ENCODE assay signal across 19 cellular contexts in genomic region chr15:68570974-68571373, GRCh38. TPM values are rescaled to one million over a fixed set of nuclear protein-coding genes. Genes with fewer than 3 reads are reported as not detected.
DNase-seq lines count a peak whose midpoint lies in the region; ATAC-seq, FAIRE-seq and TF ChIP-seq lines count a peak whose summit lies in the region.
"Had no signal": no experiment of that assay in that cellular context is flagged by ENCODE, and none has a peak within 500 bp of the region (broad histone marks: within the 10 kb centered on the region; RNA-seq: fewer than 3 reads in every experiment).

No MANE protein-coding gene starts in this region.

- H2BK20ac ChIP-seq in H1 (ENCODE audit: low read length) = no peak overlapping the region

- H3K9ac ChIP-seq in Karpas-422 (ENCODE audit: low read length) = peak overlapping the region; percentile 6; the same call in 1 of the 2 replicates
- H3K9ac ChIP-seq in H1 (replicated peaks in 1 of 4; ENCODE audit: extremely low read depth in 1 of 4, low read depth in 3 of 4, low read length in 3 of 4) = no peak overlapping the region
- H3K9ac ChIP-seq in neural progenitor cell = no peak overlapping the region
- H3K9ac ChIP-seq: GM23248 had no signal

- CTCF ChIA-PET in H1 (lab: Charles Lee; ENCODE audit: partially characterized antibody) = interaction anchor here (1.0 to 6.5 kb wide), 11 partner anchors 9 to 104 kb away, joined by 3 to 42 read pairs (median 9); no protein-coding TSS in a partner anchor

- no peak overlapping the region for H2AFZ ChIP-seq in Karpas-422 (ENCODE audit: low read length)
- no peak overlapping the region for H2AFZ ChIP-seq in H1 (ENCODE audit: low read length)
- H2AFZ ChIP-seq in neural progenitor cell (replicated peaks) = no peak overlapping the region
- H2AFZ ChIP-seq: GM23248 had no signal

- no peaks in the 10 kb centered on the region for H3K27me3 ChIP-seq in Karpas-422 (ENCODE audit: low read length)
- no peaks in the 10 kb centered on the region; a peak in 2 of 7 replicates for H3K27me3 ChIP-seq in H1 (replicated peaks in 1 of 4; ENCODE audit: control insufficient read depth in 3 of 4, extremely low read depth in 1 of 4, insufficient read depth in 3 of 4, low read length in 3 of 4)
- H3K27me3 ChIP-seq in neural progenitor cell = no peaks in the 10 kb centered on the region

- H3K4me2 ChIP-seq in Karpas-422 (ENCODE audit: low read depth, low read length, poor library complexity, severe bottlenecking) = peak overlapping the region; percentile 79
- no peak overlapping the region for H3K4me2 ChIP-seq in H1 (ENCODE audit: insufficient read depth in 1 of 2, low read depth in 2 of 2, low read length in 2 of 2)
- no peak overlapping the region for H3K4me2 ChIP-seq in neural progenitor cell

- no peak overlapping the region for H3K14ac ChIP-seq in H1 (ENCODE audit: insufficient read length)

- H4K20me1 ChIP-seq in Karpas-422 (ENCODE audit: insufficient read depth, low read depth, low read length) (no peaks in the 10 kb centered on the region), H1 (replicated peaks in 1 of 2; ENCODE audit: control insufficient read depth in 1 of 2, insufficient read depth in 2 of 2, low read length in 2 of 2) (no peaks in the 10 kb centered on the region), neural progenitor cell (ENCODE audit: low read depth) (no peaks in the 10 kb centered on the region)

- H3K9me3 ChIP-seq in Karpas-422 (ENCODE audit: low read length) = no peaks in the 10 kb centered on the region
- no peaks in the 10 kb centered on the region for H3K9me3 ChIP-seq in H1 (ENCODE audit: insufficient read depth in 2 of 2, low read depth in 1 of 2, low read length in 1 of 2)
- no peaks in the 10 kb centered on the region for H3K9me3 ChIP-seq in neural progenitor cell (ENCODE audit: low read depth)

- H2BK5ac ChIP-seq in H1 (ENCODE audit: low read depth, low read length) = 0 out of 2 replicates have a peak overlapping the region, but pooled peaks have one; percentile 38

- no peak overlapping the region for H3K23ac ChIP-seq in H1 (ENCODE audit: insufficient read length)

- peaks cover 65% of the 10 kb centered on the region for H3K4me1 Mint-ChIP-seq in neural progenitor cell
- H3K4me1 Mint-ChIP-seq: CD4-positive, alpha-beta memory T cell had no signal

- no peak for ATAC-seq in GM18511 (IDR thresholded peaks at IDR 0.05; ENCODE audit: unreplicated experiment)

- H2AK5ac ChIP-seq in H1 (ENCODE audit: low read depth, low read length) = no peak overlapping the region

- H3K79me2 ChIP-seq in Karpas-422 (ENCODE audit: low read length) = no peaks in the 10 kb centered on the region
- no peaks in the 10 kb centered on the region for H3K79me2 ChIP-seq in H1 (ENCODE audit: control insufficient read depth in 1 of 2, insufficient read depth in 2 of 2, low read length in 2 of 2)
- H3K79me2 ChIP-seq in neural progenitor cell (ENCODE audit: low read depth) = no peaks in the 10 kb centered on the region

- no peak overlapping the region for H3K4ac ChIP-seq in H1 (replicated peaks; ENCODE audit: insufficient read length, low read depth, low read length)

- H2BK120ac ChIP-seq in H1 (replicated peaks; ENCODE audit: low read depth, low read length) = no peak overlapping the region

- no peak overlapping the region for H4K8ac ChIP-seq in H1 (ENCODE audit: extremely low read depth, insufficient read depth, low read length)

- no peak for TF ChIP-seq CTCF in H1 (IDR thresholded peaks at IDR 0.05; ENCODE audit: control extremely low read depth in 1 of 3, insufficient read depth in 1 of 3, low read depth in 1 of 3, low read length in 3 of 3)
- no peak for TF ChIP-seq CTCF in neural progenitor cell (IDR thresholded peaks at IDR 0.05)

- no peak for TF ChIP-seq EP300 in H1 (IDR thresholded peaks at IDR 0.05; ENCODE audit: borderline replicate concordance in 1 of 2, low read depth in 2 of 2, low read length in 2 of 2)

- H3F3A ChIP-seq in neural progenitor cell (ENCODE audit: low read depth) = peaks cover 18% of the 10 kb centered on the region

- H3K36me3 ChIP-seq in Karpas-422 (ENCODE audit: insufficient read depth, low read length) (no peaks in the 10 kb centered on the region), H1 (ENCODE audit: control insufficient read depth in 2 of 4, insufficient read depth in 4 of 4, low read length in 3 of 4) (no peaks in the 10 kb centered on the region), neural progenitor cell (no peaks in the 10 kb centered on the region)

- H2BK15ac ChIP-seq in H1 (ENCODE audit: low read length) = no peak overlapping the region

- POLR2A ChIA-PET in H1 (lab: Charles Lee; ENCODE audit: partially characterized antibody) = interaction anchor here (5.0 kb wide), 1 partner anchor 10 kb away, joined by 31 read pairs; no protein-coding TSS in a partner anchor

- H3K4me3 ChIP-seq in Karpas-422 (ENCODE audit: low read length) (no peak overlapping the region), H1 (ENCODE audit: extremely low read depth in 1 of 4, insufficient read depth in 2 of 4, low read depth in 3 of 4, low read length in 4 of 4) (no peak overlapping the region), neural progenitor cell (no peak overlapping the region)
- H3K4me3 ChIP-seq: GM23248 had no signal

- H2BK12ac ChIP-seq in H1 (ENCODE audit: low read depth, low read length) = no peak overlapping the region; the same call in 1 of the 2 replicates

- 56% methylated on average over 1 of the region's 1 CpG; no CpG with 5 or more reads in 1 of the 2 experiments for WGBS in H1 (ENCODE audit: extremely low coverage in 1 of 2, insufficient coverage in 1 of 2, insufficient read length in 1 of 2, insufficient replicate concordance in 2 of 2, low coverage in 1 of 2, low lambda C conversion rate in 2 of 2, missing lambda C conversion rate in 1 of 2), 2 experiments

- no peaks in the 10 kb centered on the region for H3K79me1 ChIP-seq in H1 (ENCODE audit: low read depth, low read length)

- H3K27ac ChIP-seq in Karpas-422 (ENCODE audit: low read length) (peak overlapping the region; percentile 86; the same call in 1 of the 2 replicates), H1 (ENCODE audit: low read depth, low read length) (no peak overlapping the region), neural progenitor cell (no peak overlapping the region)
- H3K27ac ChIP-seq: GM23248 had no signal

- peak overlapping the region; percentile 92 for H3K27ac Mint-ChIP-seq in neural progenitor cell
- H3K27ac Mint-ChIP-seq: CD4-positive, alpha-beta memory T cell had no signal

- H3K27me3 Mint-ChIP-seq in neural progenitor cell (ENCODE audit: insufficient read depth, low read depth) = peaks cover 18% of the 10 kb centered on the region

- H3K56ac ChIP-seq in H1 (replicated peaks; ENCODE audit: insufficient read length, low read depth, low read length) = no peak overlapping the region

- peak; percentile 36 for FAIRE-seq in H1 (lab: Jason Lieb, UNC)
- FAIRE-seq: GM12891, GM18507, H54 had no signal

- H3K36me3 Mint-ChIP-seq in neural progenitor cell = no peaks in the 10 kb centered on the region
- H3K36me3 Mint-ChIP-seq: CD4-positive, alpha-beta memory T cell had no signal

- H3K4me1 ChIP-seq in Karpas-422 (ENCODE audit: low read length) (peaks cover 52% of the 10 kb centered on the region), H1 (replicated peaks in 1 of 4; ENCODE audit: control insufficient read depth in 3 of 4, insufficient read depth in 4 of 4, low read length in 3 of 4) (peaks cover 18 to 52% (median 25%) of the 10 kb centered on the region in 4 experiments), neural progenitor cell (peaks cover 27% of the 10 kb centered on the region)

- no peak overlapping the region for H3K4me3 Mint-ChIP-seq in neural progenitor cell
- H3K4me3 Mint-ChIP-seq: CD4-positive, alpha-beta memory T cell had no signal

- no peak for DNase-seq in Karpas-422
- DNase-seq in H1 (ENCODE audit: low read depth in 1 of 2, low spot score in 2 of 2) = no peak
- DNase-seq in neural progenitor cell (ENCODE audit: low spot score) = no peak
- no peak for DNase-seq in activated CD4-positive, CD25-positive, alpha-beta regulatory T cell (lab: John Stamatoyannopoulos, UW)
- DNase-seq in activated naive CD4-positive, alpha-beta T cell (lab: John Stamatoyannopoulos, UW) = no peak
- DNase-seq: C1 segment of cervical spinal cord; Calu3; CD4-positive, alpha-beta memory T cell; COR-L47; DMS53; DMS79 treated with DMSO at 0.1 percent for 48 hours; GF-D8; GM23248; HCEC 1CT had no signal

- no peak overlapping the region for H4K91ac ChIP-seq in H1 (replicated peaks; ENCODE audit: insufficient read length, low read length)

- H3K9me3 Mint-ChIP-seq in neural progenitor cell = no peaks in the 10 kb centered on the region
- H3K9me3 Mint-ChIP-seq: CD4-positive, alpha-beta memory T cell had no signal

- no peak overlapping the region for H4K5ac ChIP-seq in H1 (ENCODE audit: insufficient read length, low read depth, low read length)

- no peaks in the 10 kb centered on the region for H3K9me2 ChIP-seq in Karpas-422 (replicated peaks; ENCODE audit: insufficient read depth, low read length)

- TF ChIP-seq POLR2A in H1 (IDR thresholded peaks at IDR 0.05; ENCODE audit: control extremely low read depth in 1 of 2, low read depth in 2 of 2, low read length in 2 of 2) = no peak

- no peak overlapping the region for H3K18ac ChIP-seq in H1 (ENCODE audit: extremely low read depth, low read length)

- no peak for TF ChIP-seq RAD21 in H1 (IDR thresholded peaks at IDR 0.05 in 1 of 2, conservative IDR thresholded peaks at IDR 0.05 in 1 of 2; ENCODE audit: low read depth in 2 of 2, low read length in 2 of 2)

- H3K23me2 ChIP-seq in H1 (ENCODE audit: low read depth, low read length) = no peaks in the 10 kb centered on the region

TF ChIP-seq in H1, 55 proteins besides CTCF, POLR2A, EP300 and RAD21:
- TF ChIP-seq TCF12 (IDR thresholded peaks at IDR 0.05; ENCODE audit: low read depth, low read length) = 0 out of 2 replicates have a peak, but pooled peaks have one; percentile 51
- no peak for TF ChIP-seq FOSL1 (IDR thresholded peaks at IDR 0.05; ENCODE audit: insufficient read depth, low read depth, low read length)

RNA-seq across cellular contexts. Expression of gene CORO2B, which starts 7.8 kb away (rescaled TPM):
- 0.26 and 0.69 TPM in 2 replicates for total RNA-seq in Karpas-422 (2014; rRNA removed; shearing (Covaris generic); ENCODE audit: low replicate concordance)
- 3.4 and 4.7 TPM in 2 replicates for total RNA-seq in H1 (2021; fragmentation: NEBNext Ultra II Directional; extraction: Animal tissue kit (Norgen Biotek cat#: 25700))
- 6.1 and 6.7 TPM in 2 replicates for polyA plus RNA-seq in H1 (2011; rRNA removed)
- 3.5 TPM for polyA plus RNA-seq in H1 (2011; cell fraction: cytosol; rRNA removed)
- polyA plus RNA-seq in H1 (2011; cell fraction: nucleus; rRNA removed) = 5.4 TPM
- 3.8 to 5.5 TPM (median 4.8 TPM) in 4 replicates for polyA plus RNA-seq in H1 (2012, experiment 1 of 2)
- 3.7 TPM for polyA plus RNA-seq in H1 (2012, experiment 2 of 2)
- 2.4 TPM for polyA plus RNA-seq in H1 (2013, experiment 1 of 2)
- polyA plus RNA-seq in H1 (2013, experiment 2 of 2) = 2.2 TPM
- polyA minus RNA-seq in H1 (2011; rRNA and poly(A)+ RNA removed) = 4.0 TPM in 2 replicates
- polyA minus RNA-seq in H1 (2011; cell fraction: cytosol; rRNA and poly(A)+ RNA removed) = 2.9 TPM
- polyA minus RNA-seq in H1 (2011; cell fraction: nucleus; rRNA and poly(A)+ RNA removed) = 2.2 TPM
- 1.0 and 3.3 TPM in 2 replicates for total RNA-seq in neural progenitor cell (ENCODE audit: low replicate concordance)
- total RNA-seq: CD4-positive, alpha-beta memory T cell; G401 had no signal
- polyA plus RNA-seq: CD4-positive, alpha-beta memory T cell had no signal
